22 cellular contexts compared by ENCODE assay signal in the genomic region with DNA sequence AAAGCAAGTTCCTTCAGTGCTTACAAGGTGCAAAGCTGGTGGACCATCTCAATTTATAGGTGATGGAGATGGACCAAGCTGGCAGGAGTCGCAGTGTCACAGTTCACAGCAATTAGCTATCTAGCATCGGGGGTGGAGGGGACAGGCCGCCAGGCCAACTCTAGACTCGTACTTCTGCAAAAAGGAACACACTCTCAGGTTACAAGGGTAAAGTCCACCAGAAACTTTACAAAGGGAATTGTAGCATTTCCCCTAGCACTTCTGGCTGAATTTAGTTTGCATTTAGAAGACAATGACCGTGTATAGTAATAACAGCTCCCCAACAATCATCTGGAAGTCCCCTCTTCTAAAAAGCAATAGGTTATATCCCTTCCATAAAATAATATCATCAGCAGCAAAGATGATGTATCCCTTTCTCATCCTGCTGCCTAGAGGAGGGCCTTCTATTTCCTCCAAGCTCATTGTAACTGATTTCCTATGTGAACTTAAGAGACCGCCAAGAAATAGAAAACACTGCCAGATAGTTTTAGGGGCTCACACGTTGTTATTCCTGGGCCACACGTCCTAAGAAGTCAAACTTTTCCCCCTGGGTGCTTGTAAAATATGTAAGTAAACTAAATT. TPM values are rescaled to one million over a fixed set of nuclear protein-coding genes. Genes with fewer than 3 reads are reported as not detected.
A peak's percentile ranks its signal among the peaks of the same experiment; 100 is the strongest.
DNase-seq lines count a peak whose midpoint lies in the region; ATAC-seq, FAIRE-seq and TF ChIP-seq lines count a peak whose summit lies in the region.
"Had no signal": no experiment of that assay in that cellular context is flagged by ENCODE, and none has a peak within 500 bp of the region (broad histone marks: within the 10 kb centered on the region; RNA-seq: fewer than 3 reads in every experiment).

No MANE protein-coding gene starts in this region.

- ATAC-seq in A549, result no peak
- ATAC-seq in T-cell (replicated peaks in 1 of 4), result no peak
- peak; percentile 72 to 75 (median 74) for ATAC-seq in right lobe of liver
- ATAC-seq in GM19395 (IDR thresholded peaks at IDR 0.05; ENCODE audit: unreplicated experiment), result no peak

- H3K27ac ChIP-seq in A549, result no peak overlapping the region
- H3K27ac ChIP-seq in HEK293 (ENCODE audit: extremely low read depth, low read depth, low read length), result no peak overlapping the region
- H3K27ac ChIP-seq in right lobe of liver, result no peak overlapping the region
- H3K27ac ChIP-seq in tibial nerve, result peak overlapping the region in 1 of 4 donors; percentile 33
- H3K27ac ChIP-seq: parathyroid adenoma had no signal

- 0 out of 3 replicates have a peak overlapping the region, but pooled peaks have one; percentile 27 for H3K4me2 ChIP-seq in A549

- WGBS in A549 (ENCODE audit: missing lambda C conversion rate), result 72% methylated on average over 8 of the region's 8 CpGs
- 62% methylated on average over 6 of the region's 8 CpGs for WGBS in right lobe of liver (ENCODE audit: insufficient coverage, low coverage, low lambda C conversion rate, missing lambda C conversion rate)
- 72 to 80% methylated on average over 8 of the region's 8 CpGs for WGBS in tibial nerve, 2 donors

- FAIRE-seq in A549 (lab: Jason Lieb, UNC), result no peak
- FAIRE-seq: colon, endometrium, GM12891 had no signal

- TF ChIP-seq EP300 in A549 (IDR thresholded peaks at IDR 0.05) (no peak), tibial nerve (IDR thresholded peaks at IDR 0.05) (no peak)

- TF ChIP-seq CTCF in A549 (IDR thresholded peaks at IDR 0.05) (no peak), HEK293 (tag by site-specific recombination; IDR thresholded peaks at IDR 0.05) (no peak), right lobe of liver (IDR thresholded peaks at IDR 0.05) (no peak), tibial nerve (IDR thresholded peaks at IDR 0.05) (no peak)

- H3K4me3 Mint-ChIP-seq in T-cell, result no peak overlapping the region
- H3K4me3 Mint-ChIP-seq: activated B cell treated with CpG ODN at 0.5 μM for 24 hours; activated CD4-positive, alpha-beta memory T cell treated with anti-CD3 and anti-CD28 coated beads, Interleukin-2, amount 10 ng/mL, durations not matched to agents 7 days and 5 days; activated naive CD4-positive, alpha-beta T cell treated with anti-CD3 and anti-CD28 coated beads, Interleukin-2, amount 10 ng/mL, durations not matched to agents 7 days and 5 days; naive B cell had no signal

- H3K27ac Mint-ChIP-seq in T-cell, result peak overlapping the region; percentile 20 to 55
- H3K27ac Mint-ChIP-seq: activated B cell treated with CpG ODN at 0.5 μM for 24 hours; activated CD4-positive, alpha-beta memory T cell treated with anti-CD3 and anti-CD28 coated beads, Interleukin-2, amount 10 ng/mL, durations not matched to agents 7 days and 5 days; naive B cell had no signal

- H3K36me3 Mint-ChIP-seq in T-cell, result peaks cover 14% of the 10 kb centered on the region

- POLR2A ChIA-PET in A549 (lab: Yijun Ruan, JAX) (no interaction called here), HEK293 (lab: Yijun Ruan, JAX) (no interaction called here), T-cell (lab: Charles Lee) (interaction anchor here (0.6 to 1.1 kb wide), 3 partner anchors 55 to 541 kb away, joined by 3 to 4 read pairs (median 3); no protein-coding TSS in a partner anchor)

- H3K4me1 ChIP-seq in A549 (peaks cover 36% of the 10 kb centered on the region), HEK293 (ENCODE audit: control insufficient read depth, insufficient read depth, low read length) (0 out of 2 replicates have a peak, but pooled peaks cover 2% of the 10 kb centered on the region), right lobe of liver (peaks cover 0 to 18% (median 2%) of the 10 kb centered on the region in 4 donors), tibial nerve (peaks cover 0 to 35% (median 0%) of the 10 kb centered on the region in 4 donors)
- H3K4me1 ChIP-seq: parathyroid adenoma had no signal

- TF ChIP-seq POLR2A in A549 (IDR thresholded peaks at IDR 0.05; ENCODE audit: low read length) (no peak), right lobe of liver (IDR thresholded peaks at IDR 0.05) (no peak), tibial nerve (IDR thresholded peaks at IDR 0.05) (no peak)

- H3K4me3 ChIP-seq in A549 (no peak overlapping the region), HEK293 (ENCODE audit: low read depth, low read length) (no peak overlapping the region), right lobe of liver (no peak overlapping the region), tibial nerve (no peak overlapping the region)

- peaks cover 63 to 79% (median 79%) of the 10 kb centered on the region in 3 donors for H3K4me1 Mint-ChIP-seq in T-cell
- H3K4me1 Mint-ChIP-seq: activated B cell treated with CpG ODN at 0.5 μM for 24 hours had no signal

- no peak for TF ChIP-seq RAD21 in A549 (conservative IDR thresholded peaks at IDR 0.05 in 1 of 2, IDR thresholded peaks at IDR 0.05 in 1 of 2)

- H3K9me3 Mint-ChIP-seq in T-cell, result no peaks in the 10 kb centered on the region
- H3K9me3 Mint-ChIP-seq: activated B cell treated with CpG ODN at 0.5 μM for 24 hours had no signal

- H3K36me3 ChIP-seq in HEK293 (ENCODE audit: control insufficient read depth in 2 of 2, insufficient read depth in 1 of 2, low read length in 2 of 2) (no peaks in the 10 kb centered on the region), right lobe of liver (no peaks in the 10 kb centered on the region), tibial nerve (no peaks in the 10 kb centered on the region)

- no peak for DNase-seq in A549 (ENCODE audit: low read depth in 1 of 2, low spot score in 1 of 2)
- DNase-seq in T-cell, result no peak
- DNase-seq in right lobe of liver, result no peak
- DNase-seq in HPDE6-E6E7 (ENCODE audit: extremely low spot score), result no peak
- no peak for DNase-seq in NCI-H2227 treated with DMSO at 0.1 percent for 48 hours (lab: John Stamatoyannopoulos, UW)
- DNase-seq in tibial nerve (ENCODE audit: low spot score in 2 of 2), result no peak
- DNase-seq: activated B cell treated with CpG ODN at 0.5 μM for 24 hours; activated CD4-positive, alpha-beta memory T cell treated with anti-CD3 and anti-CD28 coated beads, Interleukin-2, amount 10 ng/mL, durations not matched to agents 7 days and 5 days; activated naive CD4-positive, alpha-beta T cell treated with anti-CD3 and anti-CD28 coated beads, Interleukin-2, amount 10 ng/mL, durations not matched to agents 7 days and 5 days; activated T-cell treated with anti-CD3 and anti-CD28 coated beads, Interleukin-2, amount 50 U/mL, for 1 hour; naive B cell; NCI-H1092 treated with DMSO at 0.1 percent for 48 hours; NCI-H2081 treated with DMSO at 0.1 percent for 48 hours; NCI-H510A treated with DMSO at 0.1 percent for 48 hours; substantia nigra; T-helper 2 cell had no signal

- H3K27me3 ChIP-seq in right lobe of liver (no peaks in the 10 kb centered on the region), tibial nerve (no peaks in the 10 kb centered on the region)

- no peaks in the 10 kb centered on the region for H3K27me3 Mint-ChIP-seq in T-cell
- H3K27me3 Mint-ChIP-seq: activated B cell treated with CpG ODN at 0.5 μM for 24 hours; activated CD4-positive, alpha-beta memory T cell treated with anti-CD3 and anti-CD28 coated beads, Interleukin-2, amount 10 ng/mL, durations not matched to agents 7 days and 5 days; activated naive CD4-positive, alpha-beta T cell treated with anti-CD3 and anti-CD28 coated beads, Interleukin-2, amount 10 ng/mL, durations not matched to agents 7 days and 5 days had no signal

- H3K9me3 ChIP-seq in A549 (no peaks in the 10 kb centered on the region), HEK293 (ENCODE audit: control insufficient read depth, insufficient read depth, low read depth, low read length) (no peaks in the 10 kb centered on the region), right lobe of liver (no peaks in the 10 kb centered on the region), tibial nerve (no peaks in the 10 kb centered on the region)

- intact Hi-C loops in right lobe of liver (cut with DNase I), result no loop called here

- CTCF ChIA-PET in A549 (lab: Yijun Ruan, JAX) (interaction anchor here (0.6 kb wide), 1 partner anchor 52 kb away, joined by 3 read pairs; no protein-coding TSS in a partner anchor), HEK293 (lab: Yijun Ruan, JAX) (interaction anchor here (0.6 kb wide), 1 partner anchor 121 kb away, joined by 3 read pairs; no protein-coding TSS in a partner anchor), T-cell (lab: Charles Lee) (interaction anchor here in 1 of 2 donors (0.6 kb wide), 1 partner anchor 436 kb away, joined by 3 read pairs; no protein-coding TSS in a partner anchor)

TF ChIP-seq in A549, 52 proteins besides CTCF, POLR2A, EP300 and RAD21 (continues in another document):
- TF ChIP-seq FOXS1 (CRISPR knock-in tag; IDR thresholded peaks at IDR 0.05) (no peak), RFX5 (IDR thresholded peaks at IDR 0.05) (no peak)

TF ChIP-seq in HEK293, 187 proteins besides CTCF, POLR2A, EP300 and RAD21 (continues in another document):
- TF ChIP-seq ZBTB11 (tag by site-specific recombination; conservative IDR thresholded peaks at IDR 0.05; ENCODE audit: low read depth), result no peak

RNA-seq across cellular contexts. Expression of gene DOCK9, which starts 8.5 kb away (rescaled TPM):
- polyA plus RNA-seq in A549 (2011; rRNA removed) (43.9 and 54.8 TPM in 2 replicates), A549 (2017; fragmentation: RNase III; extraction: RNeasy Plus Mini Kit Qiagen cat#74134 plus additional on column Dnase treatment) (34.0 to 36.2 TPM (median 34.7 TPM) in 3 replicates)
- 24.0 and 29.5 TPM in 2 replicates for polyA plus RNA-seq in A549 (2012; cell fraction: cytosol; rRNA removed)
- 21.8 and 22.7 TPM in 2 replicates for polyA plus RNA-seq in A549 (2012; cell fraction: nucleus; rRNA removed)
- polyA minus RNA-seq in A549 (2011; rRNA and poly(A)+ RNA removed), result 61.2 and 75.1 TPM in 2 replicates
- total RNA-seq in T-cell (100 to 1,000 TPM in 4 of 5 donors, 10 to 100 TPM in 1; 96.2 to 170 (median 162) TPM), right lobe of liver (10 to 100 TPM; 16.5 to 24.3 (median 18.1) TPM), tibial nerve (100 to 1,000 TPM; 147 to 258 (median 243) TPM)

Comparison
In these comparisons a context has a peak if more than half of its experiments do, and no peak if none do; other contexts are left out.
1. ATAC-seq: peak in right lobe of liver (4 of 4); none in A549 (0 of 2), T-cell (0 of 4) and GM19395 (single experiment).
2. POLR2A ChIA-PET loops: an anchor here in T-cell (0.6 to 1.1 kb wide); none called in A549 and HEK293.